In the genomic region with DNA sequence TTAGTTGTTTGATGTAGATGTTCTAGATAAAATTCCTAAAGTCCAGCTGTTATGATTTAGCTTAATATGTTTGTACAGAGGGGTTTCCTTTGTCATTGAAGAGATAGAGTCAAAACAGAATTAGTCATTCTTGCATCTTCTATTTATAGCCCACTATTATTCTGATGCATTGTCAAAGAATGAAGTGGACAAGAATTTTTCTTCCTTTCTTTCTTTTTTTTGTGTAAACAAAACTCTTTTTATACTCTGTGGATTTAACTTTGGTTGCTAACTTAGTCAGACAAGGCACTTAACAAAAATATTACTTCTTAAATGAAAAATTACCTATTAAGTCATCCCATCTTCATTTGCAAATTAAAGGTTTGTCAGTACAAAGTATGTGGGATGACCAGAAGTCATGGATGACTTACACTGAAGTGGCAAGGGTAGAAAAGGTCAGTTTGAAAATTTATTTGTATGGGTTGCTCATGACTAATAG, we compare ENCODE assay signal across 12 cellular contexts.
A peak's percentile ranks its signal among the peaks of the same experiment; 100 is the strongest.
DNase-seq lines count a peak whose midpoint lies in the region; ATAC-seq and TF ChIP-seq lines count a peak whose summit lies in the region.
"Had no signal": no experiment of that assay in that cellular context is flagged by ENCODE, and none has a peak within 500 bp of the region (broad histone marks: within the 10 kb centered on the region; RNA-seq: fewer than 3 reads in every experiment).

No MANE protein-coding gene starts in this region.

- no peaks in the 10 kb centered on the region for H3K27me3 Mint-ChIP-seq in activated CD4-positive, alpha-beta T cell treated with anti-CD3 and anti-CD28 coated beads, Interleukin-2, amount 10 ng/mL, durations not matched to agents 24 days and 14 days

- H3K4me2 ChIP-seq in skeletal muscle satellite cell (ENCODE audit: low read length), result peak overlapping the region; percentile 59

- no peaks in the 10 kb centered on the region for H3K4me1 Mint-ChIP-seq in activated CD4-positive, alpha-beta T cell treated with anti-CD3 and anti-CD28 coated beads, Interleukin-2, amount 10 ng/mL, durations not matched to agents 24 days and 14 days

- no peak overlapping the region for H3K4me3 ChIP-seq in skeletal muscle satellite cell (ENCODE audit: low read length)

- ATAC-seq in SK-N-SH treated with all-trans-retinoic acid at 6 μM for 48 hours (no peak), HG03442 (IDR thresholded peaks at IDR 0.05; ENCODE audit: unreplicated experiment) (no peak), GM21723 (IDR thresholded peaks at IDR 0.05; ENCODE audit: unreplicated experiment) (no peak)

- H3K9ac ChIP-seq in skeletal muscle satellite cell (ENCODE audit: low read depth, low read length), result peak overlapping the region; percentile 8

- no peak overlapping the region for H3K27ac Mint-ChIP-seq in activated CD4-positive, alpha-beta T cell treated with anti-CD3 and anti-CD28 coated beads, Interleukin-2, amount 10 ng/mL, durations not matched to agents 24 days and 14 days

- H3K9me3 Mint-ChIP-seq in activated CD4-positive, alpha-beta T cell treated with anti-CD3 and anti-CD28 coated beads, Interleukin-2, amount 10 ng/mL, durations not matched to agents 24 days and 14 days, result peaks cover 7% of the 10 kb centered on the region

- peaks cover 38% of the 10 kb centered on the region for H3K4me1 ChIP-seq in skeletal muscle satellite cell (ENCODE audit: control insufficient read depth, insufficient read depth, low read length)
- H3K4me1 ChIP-seq: Caco-2 had no signal

- H3K36me3 ChIP-seq in skeletal muscle satellite cell (ENCODE audit: insufficient read depth, low read length), result no peaks in the 10 kb centered on the region

- H3K4me3 Mint-ChIP-seq in activated CD4-positive, alpha-beta T cell treated with anti-CD3 and anti-CD28 coated beads, Interleukin-2, amount 10 ng/mL, durations not matched to agents 24 days and 14 days, result no peak overlapping the region

- peaks cover 10% of the 10 kb centered on the region for H3K27me3 ChIP-seq in skeletal muscle satellite cell (ENCODE audit: control insufficient read depth, insufficient read depth, low read length)

- H3K9me3 ChIP-seq in skeletal muscle satellite cell (replicated peaks; ENCODE audit: low read length), result no peaks in the 10 kb centered on the region
- H3K9me3 ChIP-seq: Caco-2 had no signal

- DNase-seq in EL (peak; percentile 83), fibroblast of the conjunctiva (ENCODE audit: low read depth) (peak; percentile 47)
- DNase-seq in activated naive CD4-positive, alpha-beta T cell treated with Interleukin-2 at 50 U/mL for 16 hours, result no peak
- DNase-seq in activated CD4-positive, alpha-beta T cell treated with anti-CD3 and anti-CD28 coated beads, Interleukin-2, amount 10 ng/mL, durations not matched to agents 24 days and 14 days, result no peak
- DNase-seq: activated CD4-positive, CD25-positive, alpha-beta regulatory T cell; activated effector memory CD4-positive, alpha-beta T cell treated with Interleukin-2 at 50 U/mL for 16 hours; Caco-2; SHP77 had no signal

- intact Hi-C loops in activated CD4-positive, alpha-beta T cell treated with anti-CD3 and anti-CD28 coated beads, Interleukin-2, amount 10 ng/mL, durations not matched to agents 24 days and 14 days (cut with micrococcal nuclease), result no loop called here

- H3K36me3 Mint-ChIP-seq in activated CD4-positive, alpha-beta T cell treated with anti-CD3 and anti-CD28 coated beads, Interleukin-2, amount 10 ng/mL, durations not matched to agents 24 days and 14 days (ENCODE audit: low read depth), result no peaks in the 10 kb centered on the region

TF ChIP-seq in SK-N-SH treated with all-trans-retinoic acid at 6 μM for 48 hours, 23 proteins besides CTCF, POLR2A, EP300 and RAD21:
- TF ChIP-seq, protein P1, sequence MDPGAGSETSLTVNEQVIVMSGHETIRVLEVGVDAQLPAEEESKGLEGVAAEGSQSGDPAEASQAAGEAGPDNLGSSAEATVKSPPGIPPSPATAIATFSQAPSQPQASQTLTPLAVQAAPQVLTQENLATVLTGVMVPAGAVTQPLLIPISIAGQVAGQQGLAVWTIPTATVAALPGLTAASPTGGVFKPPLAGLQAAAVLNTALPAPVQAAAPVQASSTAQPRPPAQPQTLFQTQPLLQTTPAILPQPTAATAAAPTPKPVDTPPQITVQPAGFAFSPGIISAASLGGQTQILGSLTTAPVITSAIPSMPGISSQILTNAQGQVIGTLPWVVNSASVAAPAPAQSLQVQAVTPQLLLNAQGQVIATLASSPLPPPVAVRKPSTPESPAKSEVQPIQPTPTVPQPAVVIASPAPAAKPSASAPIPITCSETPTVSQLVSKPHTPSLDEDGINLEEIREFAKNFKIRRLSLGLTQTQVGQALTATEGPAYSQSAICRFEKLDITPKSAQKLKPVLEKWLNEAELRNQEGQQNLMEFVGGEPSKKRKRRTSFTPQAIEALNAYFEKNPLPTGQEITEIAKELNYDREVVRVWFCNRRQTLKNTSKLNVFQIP (CRISPR knock-in tag; IDR thresholded peaks at IDR 0.05; ENCODE audit: borderline replicate concordance, low read depth), result 0 out of 2 replicates have a peak, but pooled peaks have one; percentile 20
- TF ChIP-seq ISL1 (CRISPR knock-in tag; IDR thresholded peaks at IDR 0.05), result peak; percentile 82
- TF ChIP-seq GLIS3 (CRISPR knock-in tag; IDR thresholded peaks at IDR 0.05), result no peak

Comparison
In these comparisons a context has a peak if more than half of its experiments do, and no peak if none do; other contexts are left out.
1. DNase-seq: peak in EL (single experiment) and fibroblast of the conjunctiva (single experiment); none in activated naive CD4-positive, alpha-beta T cell treated with Interleukin-2 at 50 U/mL for 16 hours (single experiment) and activated CD4-positive, alpha-beta T cell treated with anti-CD3 and anti-CD28 coated beads, Interleukin-2, amount 10 ng/mL, durations not matched to agents 24 days and 14 days (single experiment).